ENCODE assay signal across 23 cellular contexts in the genomic region with DNA sequence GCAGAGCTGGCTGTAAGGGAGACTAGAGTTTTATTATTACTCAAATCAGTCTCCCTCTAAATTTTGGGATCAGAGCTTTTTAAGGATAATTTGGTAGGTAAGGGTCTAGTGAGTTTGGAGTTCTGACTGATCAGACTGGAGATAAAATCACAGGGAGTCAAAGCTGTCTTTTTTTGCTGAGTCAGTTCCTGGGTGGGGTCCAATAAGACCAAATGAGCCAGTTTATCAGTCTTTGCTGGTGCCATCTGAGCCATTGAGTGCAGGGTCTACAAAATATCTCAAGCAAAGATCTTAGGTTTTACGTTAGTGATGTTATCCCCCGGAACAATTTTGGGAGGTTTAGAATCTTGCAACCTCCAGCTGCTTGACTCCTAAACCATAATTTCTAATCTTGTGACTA.
"Had no signal": no experiment of that assay in that cellular context is flagged by ENCODE, and none has a peak within 500 bp of the region (broad histone marks: within the 10 kb centered on the region; RNA-seq: fewer than 3 reads in every experiment).

No MANE protein-coding gene starts in this region.

- H3K27ac ChIP-seq: colonic mucosa, left lung, lower lobe of right lung, pancreas, psoas muscle, stomach, tibial artery had no signal

- ATAC-seq: activated CD4-positive, alpha-beta T cell treated with anti-CD3 and anti-CD28 coated beads for 36 hours; activated CD8-positive, alpha-beta memory T cell treated with anti-CD3 and anti-CD28 coated beads, Interleukin-2, amount 10 ng/mL, durations not matched to agents 7 days and 5 days; activated CD8-positive, alpha-beta T cell treated with anti-CD3 and anti-CD28 coated beads, Interleukin-2, amount 10 ng/mL, durations not matched to agents 7 days and 5 days; activated naive CD4-positive, alpha-beta T cell treated with anti-CD3 and anti-CD28 coated beads, Interleukin-2, amount 50 U/mL, for 72 hours; left lung; lower lobe of right lung; pancreas; psoas muscle; stimulated activated naive B cell treated with anti-CD40 and anti-IgM and Interleukin-4, amounts not matched to agents 10 μg/mL and 1 μg/mL and 100 μg/mL, for 72 hours had no signal

- H3K36me3 ChIP-seq: colonic mucosa, left lung, lower lobe of right lung, pancreas, stomach, tibial artery had no signal

- H3K4me2 ChIP-seq: smooth muscle cell had no signal

- FAIRE-seq: frontal cortex, islet of Langerhans, pancreas had no signal

- H3K27me3 ChIP-seq: colonic mucosa, left lung, pancreas, stomach, tibial artery had no signal

- DNase-seq: activated CD4-positive, alpha-beta T cell treated with anti-CD3 and anti-CD28 coated beads for 36 hours; activated CD4-positive, CD25-positive, alpha-beta regulatory T cell; activated CD8-positive, alpha-beta memory T cell treated with anti-CD3 and anti-CD28 coated beads, Interleukin-2, amount 10 ng/mL, durations not matched to agents 7 days and 5 days; activated CD8-positive, alpha-beta T cell treated with anti-CD3 and anti-CD28 coated beads, Interleukin-2, amount 10 ng/mL, durations not matched to agents 7 days and 5 days; activated T-cell treated with anti-CD3 and anti-CD28 coated beads, Interleukin-2, amount 50 U/mL, for 48 hours; anterior cingulate cortex; cerebellar nuclear complex; colonic mucosa; effector CD8-positive, alpha-beta T cell; left lung; lower lobe of right lung; nephron progenitor cell; pancreas; psoas muscle; stimulated activated CD4-positive, alpha-beta T cell treated with anti-CD3 and anti-CD28 coated beads, Interleukin-1b, Interleukin-23, amount 100 ng/mL, for 48 hours; stimulated activated naive B cell treated with anti-CD40 and anti-IgM and Interleukin-4, amounts not matched to agents 10 μg/mL and 1 μg/mL and 100 μg/mL, for 72 hours; stomach; T1000; tibial artery had no signal

- H3K4me1 ChIP-seq: colonic mucosa, left lung, lower lobe of right lung, pancreas, psoas muscle, stomach, tibial artery had no signal

- H3K4me3 ChIP-seq: colonic mucosa, left lung, lower lobe of right lung, pancreas, psoas muscle, smooth muscle cell, stomach, tibial artery had no signal

- H3K9me3 ChIP-seq: lower lobe of right lung, pancreas, psoas muscle had no signal
